In genomic region chr4:3247399-3248177, GRCh38 we compare ENCODE assay signal across 24 cellular contexts.
"Had no signal": no experiment of that assay in that cellular context is flagged by ENCODE, and none has a peak within 500 bp of the region (broad histone marks: within the 10 kb centered on the region; RNA-seq: fewer than 3 reads in every experiment).

No MANE protein-coding gene starts in this region.

- DNase-seq: activated CD4-positive, alpha-beta T cell treated with anti-CD3 and anti-CD28 coated beads for 4 hours; activated CD8-positive, alpha-beta memory T cell treated with anti-CD3 and anti-CD28 coated beads, Interleukin-2, amount 50 U/mL, for 48 hours; activated CD8-positive, alpha-beta T cell treated with anti-CD3 and anti-CD28 coated beads for 36 hours; activated effector memory CD4-positive, alpha-beta T cell treated with Interleukin-2 at 50 U/mL for 16 hours; activated naive CD4-positive, alpha-beta T cell; activated T-cell treated with anti-CD3 and anti-CD28 coated beads, Interleukin-2, amount 50 U/mL, for 1 hour; aorta; caudate nucleus; MG63; MV-4-11; NCI-H1092 treated with DMSO at 0.1 percent for 48 hours; NCI-H1417 treated with DMSO at 0.1 percent for 48 hours; NCI-H1694; NCI-H2029; NCI-H345; NCI-H510A; NCI-H526 treated with DMSO at 0.1 percent for 48 hours; Peyer's patch; SHP77; SW 1271 had no signal

- H3K4me1 ChIP-seq: breast epithelium, Peyer's patch, SJSA1 had no signal

- H3K4me3 ChIP-seq: breast epithelium, MG63, Peyer's patch, SJSA1 had no signal

- H3K27ac ChIP-seq: breast epithelium, Peyer's patch, RWPE1, SJSA1 had no signal

- H3K27me3 ChIP-seq: breast epithelium, MG63, Peyer's patch, SJSA1 had no signal

- ATAC-seq: activated CD4-positive, CD25-positive, alpha-beta regulatory T cell treated with anti-CD3 and anti-CD28 coated beads, Interleukin-2, amount 50 U/mL, for 24 hours; activated CD8-positive, alpha-beta T cell treated with anti-CD3 and anti-CD28 coated beads for 36 hours had no signal

- H3K9me3 ChIP-seq: breast epithelium, MG63, Peyer's patch, SJSA1 had no signal

- H3K36me3 ChIP-seq: breast epithelium, MG63, Peyer's patch, SJSA1 had no signal
